22 cellular contexts compared by ENCODE assay signal in genomic region chr1:914253-914890, GRCh38. TPM values are rescaled to one million over a fixed set of nuclear protein-coding genes. Genes with fewer than 3 reads are reported as not detected.
DNase-seq lines count a peak whose midpoint lies in the region; ATAC-seq, FAIRE-seq and TF ChIP-seq lines count a peak whose summit lies in the region.
"Had no signal": no experiment of that assay in that cellular context is flagged by ENCODE, and none has a peak within 500 bp of the region (broad histone marks: within the 10 kb centered on the region; RNA-seq: fewer than 3 reads in every experiment).

No MANE protein-coding gene starts in this region.

- WGBS in right lobe of liver (ENCODE audit: insufficient coverage, low coverage, low lambda C conversion rate, missing lambda C conversion rate), result 87% methylated on average over 8 of the region's 18 CpGs
- WGBS in HepG2 (ENCODE audit: low lambda C conversion rate), result 52% methylated on average over 14 of the region's 18 CpGs

- H3K27me3 ChIP-seq in right lobe of liver, result no peaks in the 10 kb centered on the region
- H3K27me3 ChIP-seq in HepG2 (ENCODE audit: control insufficient read depth in 1 of 2, insufficient read depth in 2 of 2, low read length in 2 of 2), result peaks cover 35 to 86% of the 10 kb centered on the region in 2 experiments
- peaks cover 56% of the 10 kb centered on the region for H3K27me3 ChIP-seq in RWPE2 (ENCODE audit: insufficient read depth, poor library complexity, severe bottlenecking)
- peaks cover 75% of the 10 kb centered on the region for H3K27me3 ChIP-seq in upper lobe of right lung
- H3K27me3 ChIP-seq: thyroid gland had no signal

- no peaks in the 10 kb centered on the region for H4K20me1 ChIP-seq in HepG2 (ENCODE audit: insufficient read depth, low read length)

- TF ChIP-seq POLR2A in right lobe of liver (IDR thresholded peaks at IDR 0.05) (no peak), HepG2 (IDR thresholded peaks at IDR 0.05; ENCODE audit: insufficient read depth in 1 of 2, low read depth in 2 of 2, low read length in 2 of 2) (no peak)

- CTCF ChIA-PET in HepG2 (lab: Yijun Ruan, JAX; ENCODE audit: low intra/inter-chr PET ratio, low total read pairs), result no interaction called here

- intact Hi-C loops in right lobe of liver (cut with DNase I), result no loop called here
- intact Hi-C loops in HepG2 (cut with micrococcal nuclease; ENCODE audit: unreplicated experiment), result no loop called here
- intact Hi-C loops in kidney (cut with DNase I), result no loop called here
- intact Hi-C loops in upper lobe of right lung (cut with DNase I), result no loop called here

- no TSS peak for BruUV-seq in HepG2 (replicated peaks; lab: Mats Ljungman, UMichigan)

- TF ChIP-seq RAD21 in HepG2 (CRISPR knock-in tag; IDR thresholded peaks at IDR 0.05), result no peak

- ATAC-seq in right lobe of liver (no peak), HepG2 (no peak), RWPE2 (ENCODE audit: low read depth) (no peak), upper lobe of right lung (no peak)
- ATAC-seq: activated CD4-positive, alpha-beta T cell treated with anti-CD3 and anti-CD28 coated beads for 36 hours; activated naive CD8-positive, alpha-beta T cell treated with anti-CD3 and anti-CD28 coated beads, Interleukin-2, amount 50 U/mL, for 24 hours had no signal

- no peak overlapping the region for H2AFZ ChIP-seq in HepG2 (ENCODE audit: low read length)

- H3K9ac ChIP-seq in HepG2 (ENCODE audit: insufficient read depth, low read depth, low read length) (no peak overlapping the region), kidney (ENCODE audit: low read length in 2 of 2) (no peak overlapping the region)
- H3K9ac ChIP-seq: KMS-11 had no signal

- TF ChIP-seq CTCF in right lobe of liver (IDR thresholded peaks at IDR 0.05) (no peak), HepG2 (CRISPR knock-in tag; IDR thresholded peaks at IDR 0.05) (no peak), RWPE2 (IDR thresholded peaks at IDR 0.05; ENCODE audit: poor library complexity, severe bottlenecking) (no peak), kidney (IDR thresholded peaks at IDR 0.05; ENCODE audit: borderline replicate concordance, extremely low read depth, insufficient read depth) (no peak), upper lobe of right lung (IDR thresholded peaks at IDR 0.05) (no peak)

- H3K4me1 ChIP-seq in right lobe of liver (peaks cover 0 to 11% (median 0%) of the 10 kb centered on the region in 4 donors), HepG2 (ENCODE audit: insufficient read depth, low read length) (peaks cover 49% of the 10 kb centered on the region), RWPE2 (ENCODE audit: insufficient read depth, poor library complexity, severe bottlenecking) (no peaks in the 10 kb centered on the region), kidney (ENCODE audit: control insufficient read depth in 1 of 2, insufficient read depth in 1 of 2, low read depth in 1 of 2, low read length in 2 of 2) (peaks cover 4 to 42% of the 10 kb centered on the region in 2 donors), upper lobe of right lung (peaks cover 5% of the 10 kb centered on the region)

- no peak overlapping the region for H3K4me2 ChIP-seq in HepG2 (ENCODE audit: low read depth, low read length)
- H3K4me2 ChIP-seq: KMS-11 had no signal

- DNase-seq in right lobe of liver (peak in 2 of 3 donors; percentile 14 to 35), HepG2 (ENCODE audit: low spot score) (no peak), RWPE2 (ENCODE audit: low spot score) (peak; percentile 38), kidney (peak; percentile 61), upper lobe of right lung (peak; percentile 25), amniotic stem cell (lab: John Stamatoyannopoulos, UW) (no peak), mesenteric fat pad (ENCODE audit: low spot score) (no peak)
- DNase-seq: activated CD4-positive, alpha-beta T cell treated with anti-CD3 and anti-CD28 coated beads for 36 hours; activated naive CD8-positive, alpha-beta T cell treated with anti-CD3 and anti-CD28 coated beads, Interleukin-2, amount 50 U/mL, for 24 hours; C1 segment of cervical spinal cord; central memory CD4-positive, alpha-beta T cell; COR-L47; HCEC 1CT; MM.1S; NCI-H2029; NCI-H526; SHP77 treated with DMSO at 0.1 percent for 48 hours; stimulated activated CD4-positive, alpha-beta T cell treated with anti-CD3 and anti-CD28 coated beads, Interleukin-1b, Interleukin-23, amount 100 ng/mL, for 48 hours had no signal

- no peak for TF ChIP-seq EP300 in HepG2 (IDR thresholded peaks at IDR 0.05; ENCODE audit: low read depth in 2 of 2, low read length in 2 of 2)
- TF ChIP-seq EP300 in HepG2 (CRISPR knock-in tag; IDR thresholded peaks at IDR 0.05; ENCODE audit: borderline replicate concordance), result no peak

- in situ Hi-C loops in HepG2 (cut with HindIII; ENCODE audit: extremely low pct_ligation_motif_present, low pct_unique_long_range_greater_than_20kb), result no loop called here

- no peak for FAIRE-seq in HepG2 (lab: Jason Lieb, UNC)
- no peak for FAIRE-seq in kidney (lab: Jason Lieb, UNC)
- FAIRE-seq: GM12892 had no signal

- POLR2A ChIA-PET in HepG2 (lab: Yijun Ruan, JAX), result no interaction called here

- H3K27ac ChIP-seq in right lobe of liver, result no peak overlapping the region
- H3K27ac ChIP-seq in HepG2 (ENCODE audit: extremely low read length, insufficient read depth, low read length), result no peak overlapping the region
- no peak overlapping the region for H3K27ac ChIP-seq in RWPE2 (ENCODE audit: poor library complexity, severe bottlenecking)
- no peak overlapping the region for H3K27ac ChIP-seq in kidney (ENCODE audit: low read depth in 2 of 2, low read length in 2 of 2)
- H3K27ac ChIP-seq in upper lobe of right lung, result no peak overlapping the region
- H3K27ac ChIP-seq: KMS-11, skin epidermis, thyroid gland had no signal

- H3K4me3 ChIP-seq in right lobe of liver (no peak overlapping the region), HepG2 (replicated peaks in 1 of 3; ENCODE audit: insufficient read depth in 1 of 3, low read depth in 2 of 3, low read length in 3 of 3) (no peak overlapping the region), RWPE2 (ENCODE audit: severe bottlenecking) (no peak overlapping the region), kidney (ENCODE audit: low read length in 2 of 2) (no peak overlapping the region), upper lobe of right lung (no peak overlapping the region)
- H3K4me3 ChIP-seq: skin epidermis, thyroid gland had no signal

- H3K36me3 ChIP-seq in right lobe of liver, result no peaks in the 10 kb centered on the region
- no peaks in the 10 kb centered on the region for H3K36me3 ChIP-seq in HepG2 (replicated peaks in 1 of 2; ENCODE audit: control insufficient read depth in 1 of 2, insufficient read depth in 2 of 2, low read length in 2 of 2)
- H3K36me3 ChIP-seq in RWPE2 (ENCODE audit: low read depth), result no peaks in the 10 kb centered on the region
- no peaks in the 10 kb centered on the region for H3K36me3 ChIP-seq in kidney (ENCODE audit: control insufficient read depth in 1 of 2, insufficient read depth in 2 of 2, low read length in 2 of 2)
- no peaks in the 10 kb centered on the region for H3K36me3 ChIP-seq in upper lobe of right lung
- H3K36me3 ChIP-seq: thyroid gland had no signal

- no peaks in the 10 kb centered on the region for H3K79me2 ChIP-seq in HepG2 (ENCODE audit: insufficient read depth, low read length)

- H3K9me3 ChIP-seq in right lobe of liver (no peaks in the 10 kb centered on the region), HepG2 (ENCODE audit: low read length) (no peaks in the 10 kb centered on the region), RWPE2 (ENCODE audit: severe bottlenecking) (no peaks in the 10 kb centered on the region), kidney (ENCODE audit: control insufficient read depth in 1 of 2, low read length in 2 of 2) (no peaks in the 10 kb centered on the region), upper lobe of right lung (no peaks in the 10 kb centered on the region)
- H3K9me3 ChIP-seq: thyroid gland had no signal

RNA-seq across cellular contexts. Expression of gene SAMD11, which starts 9.4 kb away (rescaled TPM):
- total RNA-seq in right lobe of liver (1 to 10 TPM; 2.1 to 4.3 (median 3.7) TPM), HepG2 (2016; rRNA removed; fragmentation: Illumina TruSeq; extraction: Trizol) (0.11 TPM in 1 of 2 replicates, not detected in the other), kidney (21.4 TPM), upper lobe of right lung (6.0 TPM), mesenteric fat pad (2.8 TPM)
- not detected in 2 replicates for total RNA-seq in HepG2 (2016; cell fraction: cytosol; rRNA removed; fragmentation: Illumina TruSeq; extraction: Trizol; ENCODE audit: low read depth)
- total RNA-seq in HepG2 (2016; cell fraction: insoluble cytoplasmic fraction; rRNA removed; fragmentation: Illumina TruSeq; extraction: Trizol), result 0.13 TPM in 1 of 2 replicates, not detected in the other
- total RNA-seq in HepG2 (2016; cell fraction: membrane; rRNA removed; fragmentation: Illumina TruSeq; extraction: Trizol), result not detected in 2 replicates
- total RNA-seq in HepG2 (2016; cell fraction: nucleus; rRNA removed; fragmentation: Illumina TruSeq; extraction: Trizol), result not detected in 2 replicates
- polyA plus RNA-seq in HepG2 (2011; rRNA removed) (0.09 TPM in 1 of 2 replicates, not detected in the other), kidney (ENCODE audit: insufficient read depth, low read depth, low replicate concordance) (13.3 TPM)
- 0.09 and 0.24 TPM in 2 replicates for polyA plus RNA-seq in HepG2 (2011; cell fraction: cytosol; rRNA removed)
- 0.10 and 0.37 TPM in 2 replicates for polyA plus RNA-seq in HepG2 (2011; cell fraction: nucleus; rRNA removed)
- polyA plus RNA-seq in HepG2 (2012), result not detected in 2 replicates
- not detected in 2 replicates for polyA plus RNA-seq in HepG2 (2016; cell fraction: cytosol; fragmentation: Illumina TruSeq; extraction: Trizol; ENCODE audit: low read depth)
- polyA plus RNA-seq in HepG2 (2016; cell fraction: insoluble cytoplasmic fraction; fragmentation: Illumina TruSeq; extraction: Trizol; ENCODE audit: low read depth), result not detected in 2 replicates
- not detected in 2 replicates for polyA plus RNA-seq in HepG2 (2016; cell fraction: membrane; fragmentation: Illumina TruSeq; extraction: Trizol; ENCODE audit: low read depth)
- polyA plus RNA-seq in HepG2 (2016; cell fraction: nucleus; fragmentation: Illumina TruSeq; extraction: Trizol; ENCODE audit: insufficient read depth, low read depth), result not detected in 2 replicates
- polyA minus RNA-seq in HepG2 (2011; rRNA and poly(A)+ RNA removed; ENCODE audit: low replicate concordance), result 19.7 TPM in 1 of 2 replicates, not detected in the other
- 0.99 and 1.4 TPM in 2 replicates for polyA minus RNA-seq in HepG2 (2011; cell fraction: cytosol; rRNA and poly(A)+ RNA removed)
- polyA minus RNA-seq in HepG2 (2011; cell fraction: nucleus; rRNA and poly(A)+ RNA removed), result 1.2 TPM in 1 of 2 replicates, not detected in the other
- total RNA-seq: activated CD4-positive, alpha-beta T cell treated with anti-CD3 and anti-CD28 coated beads for 36 hours had no signal

RNA-seq across cellular contexts. Expression of gene NOC2L, which starts 44.7 kb away (rescaled TPM):
- total RNA-seq in right lobe of liver (10 to 100 TPM; 28.9 to 36.8 (median 30.2) TPM), HepG2 (2016; rRNA removed; fragmentation: Illumina TruSeq; extraction: Trizol) (91.6 and 103 TPM in 2 replicates), kidney (65.5 TPM), upper lobe of right lung (54.5 TPM), mesenteric fat pad (49.8 TPM)
- total RNA-seq in HepG2 (2016; cell fraction: cytosol; rRNA removed; fragmentation: Illumina TruSeq; extraction: Trizol; ENCODE audit: low read depth), result 14.1 and 16.1 TPM in 2 replicates
- 81.2 and 109 TPM in 2 replicates for total RNA-seq in HepG2 (2016; cell fraction: insoluble cytoplasmic fraction; rRNA removed; fragmentation: Illumina TruSeq; extraction: Trizol)
- total RNA-seq in HepG2 (2016; cell fraction: membrane; rRNA removed; fragmentation: Illumina TruSeq; extraction: Trizol), result 22.9 and 27.1 TPM in 2 replicates
- 53.2 and 63.8 TPM in 2 replicates for total RNA-seq in HepG2 (2016; cell fraction: nucleus; rRNA removed; fragmentation: Illumina TruSeq; extraction: Trizol)
- polyA plus RNA-seq in HepG2 (2011; rRNA removed) (32.0 and 40.5 TPM in 2 replicates), kidney (ENCODE audit: insufficient read depth, low read depth, low replicate concordance) (42.4 TPM)
- 33.6 and 44.6 TPM in 2 replicates for polyA plus RNA-seq in HepG2 (2011; cell fraction: cytosol; rRNA removed)
- polyA plus RNA-seq in HepG2 (2011; cell fraction: nucleus; rRNA removed), result 85.2 and 96.0 TPM in 2 replicates
- 41.8 and 44.3 TPM in 2 replicates for polyA plus RNA-seq in HepG2 (2012)
- polyA plus RNA-seq in HepG2 (2016; cell fraction: cytosol; fragmentation: Illumina TruSeq; extraction: Trizol; ENCODE audit: low read depth), result 5.1 and 6.4 TPM in 2 replicates
- polyA plus RNA-seq in HepG2 (2016; cell fraction: insoluble cytoplasmic fraction; fragmentation: Illumina TruSeq; extraction: Trizol; ENCODE audit: low read depth), result 69.1 and 81.1 TPM in 2 replicates
- 9.8 and 11.1 TPM in 2 replicates for polyA plus RNA-seq in HepG2 (2016; cell fraction: membrane; fragmentation: Illumina TruSeq; extraction: Trizol; ENCODE audit: low read depth)
- polyA plus RNA-seq in HepG2 (2016; cell fraction: nucleus; fragmentation: Illumina TruSeq; extraction: Trizol; ENCODE audit: insufficient read depth, low read depth), result 108 and 110 TPM in 2 replicates
- polyA minus RNA-seq in HepG2 (2011; rRNA and poly(A)+ RNA removed; ENCODE audit: low replicate concordance), result 118 and 166 TPM in 2 replicates
- polyA minus RNA-seq in HepG2 (2011; cell fraction: cytosol; rRNA and poly(A)+ RNA removed), result 43.1 and 44.0 TPM in 2 replicates
- 18.8 and 20.1 TPM in 2 replicates for polyA minus RNA-seq in HepG2 (2011; cell fraction: nucleus; rRNA and poly(A)+ RNA removed)

RNA-seq across cellular contexts. Expression of gene KLHL17, which starts 46.0 kb away (rescaled TPM):
- total RNA-seq in right lobe of liver (1 to 10 TPM; 1.9 to 6.7 (median 4.3) TPM), HepG2 (2016; rRNA removed; fragmentation: Illumina TruSeq; extraction: Trizol) (2.8 and 9.3 TPM in 2 replicates), kidney (11.5 TPM), upper lobe of right lung (17.0 TPM), mesenteric fat pad (8.8 TPM)
- 4.5 and 5.0 TPM in 2 replicates for total RNA-seq in HepG2 (2016; cell fraction: cytosol; rRNA removed; fragmentation: Illumina TruSeq; extraction: Trizol; ENCODE audit: low read depth)
- 2.4 and 10.3 TPM in 2 replicates for total RNA-seq in HepG2 (2016; cell fraction: insoluble cytoplasmic fraction; rRNA removed; fragmentation: Illumina TruSeq; extraction: Trizol)
- 2.6 and 2.8 TPM in 2 replicates for total RNA-seq in HepG2 (2016; cell fraction: membrane; rRNA removed; fragmentation: Illumina TruSeq; extraction: Trizol)
- 14.8 and 15.9 TPM in 2 replicates for total RNA-seq in HepG2 (2016; cell fraction: nucleus; rRNA removed; fragmentation: Illumina TruSeq; extraction: Trizol)
- polyA plus RNA-seq in HepG2 (2011; rRNA removed) (24.7 and 31.4 TPM in 2 replicates), kidney (ENCODE audit: insufficient read depth, low read depth, low replicate concordance) (6.9 TPM)
- 6.8 and 12.3 TPM in 2 replicates for polyA plus RNA-seq in HepG2 (2011; cell fraction: cytosol; rRNA removed)
- polyA plus RNA-seq in HepG2 (2011; cell fraction: nucleus; rRNA removed), result 590 and 778 TPM in 2 replicates
- polyA plus RNA-seq in HepG2 (2012), result 11.7 and 19.1 TPM in 2 replicates
- polyA plus RNA-seq in HepG2 (2016; cell fraction: cytosol; fragmentation: Illumina TruSeq; extraction: Trizol; ENCODE audit: low read depth), result 1.1 and 1.3 TPM in 2 replicates
- polyA plus RNA-seq in HepG2 (2016; cell fraction: insoluble cytoplasmic fraction; fragmentation: Illumina TruSeq; extraction: Trizol; ENCODE audit: low read depth), result 3.4 and 3.7 TPM in 2 replicates
- 1.9 and 2.4 TPM in 2 replicates for polyA plus RNA-seq in HepG2 (2016; cell fraction: membrane; fragmentation: Illumina TruSeq; extraction: Trizol; ENCODE audit: low read depth)
- 71.9 and 74.8 TPM in 2 replicates for polyA plus RNA-seq in HepG2 (2016; cell fraction: nucleus; fragmentation: Illumina TruSeq; extraction: Trizol; ENCODE audit: insufficient read depth, low read depth)
- polyA minus RNA-seq in HepG2 (2011; rRNA and poly(A)+ RNA removed; ENCODE audit: low replicate concordance), result 4.3 and 19.5 TPM in 2 replicates
- 4.6 and 4.9 TPM in 2 replicates for polyA minus RNA-seq in HepG2 (2011; cell fraction: cytosol; rRNA and poly(A)+ RNA removed)
- 24.9 and 31.0 TPM in 2 replicates for polyA minus RNA-seq in HepG2 (2011; cell fraction: nucleus; rRNA and poly(A)+ RNA removed)

RNA-seq across cellular contexts. Expression of gene PLEKHN1, which starts 51.9 kb away (rescaled TPM):
- total RNA-seq in right lobe of liver, result 1 to 10 TPM in 1 of 6 experiments, under 1 TPM in 4, not detected in 1; 0.11 to 2.4 (median 0.26) TPM
- 0.21 and 0.42 TPM in 2 replicates for total RNA-seq in HepG2 (2016; rRNA removed; fragmentation: Illumina TruSeq; extraction: Trizol)
- not detected in 2 replicates for total RNA-seq in HepG2 (2016; cell fraction: cytosol; rRNA removed; fragmentation: Illumina TruSeq; extraction: Trizol; ENCODE audit: low read depth)
- 0.31 and 0.48 TPM in 2 replicates for total RNA-seq in HepG2 (2016; cell fraction: insoluble cytoplasmic fraction; rRNA removed; fragmentation: Illumina TruSeq; extraction: Trizol)
- 0.15 and 0.17 TPM in 2 replicates for total RNA-seq in HepG2 (2016; cell fraction: membrane; rRNA removed; fragmentation: Illumina TruSeq; extraction: Trizol)
- 0.59 and 0.63 TPM in 2 replicates for total RNA-seq in HepG2 (2016; cell fraction: nucleus; rRNA removed; fragmentation: Illumina TruSeq; extraction: Trizol)
- polyA plus RNA-seq in HepG2 (2011; rRNA removed), result 0.58 and 0.59 TPM in 2 replicates
- polyA plus RNA-seq in HepG2 (2011; cell fraction: cytosol; rRNA removed), result 0.13 and 0.23 TPM in 2 replicates
- polyA plus RNA-seq in HepG2 (2011; cell fraction: nucleus; rRNA removed), result 13.2 and 15.5 TPM in 2 replicates
- 0.51 and 0.55 TPM in 2 replicates for polyA plus RNA-seq in HepG2 (2012)
- polyA plus RNA-seq in HepG2 (2016; cell fraction: cytosol; fragmentation: Illumina TruSeq; extraction: Trizol; ENCODE audit: low read depth), result 0.05 and 0.09 TPM in 2 replicates
- polyA plus RNA-seq in HepG2 (2016; cell fraction: insoluble cytoplasmic fraction; fragmentation: Illumina TruSeq; extraction: Trizol; ENCODE audit: low read depth), result 0.29 and 0.48 TPM in 2 replicates
- 0.13 and 0.29 TPM in 2 replicates for polyA plus RNA-seq in HepG2 (2016; cell fraction: membrane; fragmentation: Illumina TruSeq; extraction: Trizol; ENCODE audit: low read depth)
- 2.6 and 2.7 TPM in 2 replicates for polyA plus RNA-seq in HepG2 (2016; cell fraction: nucleus; fragmentation: Illumina TruSeq; extraction: Trizol; ENCODE audit: insufficient read depth, low read depth)
- 0.26 and 0.54 TPM in 2 replicates for polyA minus RNA-seq in HepG2 (2011; rRNA and poly(A)+ RNA removed; ENCODE audit: low replicate concordance)
- 0.53 TPM in 1 of 2 replicates, not detected in the other for polyA minus RNA-seq in HepG2 (2011; cell fraction: cytosol; rRNA and poly(A)+ RNA removed)
- 1.8 and 1.9 TPM in 2 replicates for polyA minus RNA-seq in HepG2 (2011; cell fraction: nucleus; rRNA and poly(A)+ RNA removed)
- total RNA-seq in kidney, result 14.3 TPM
- polyA plus RNA-seq in kidney (ENCODE audit: insufficient read depth, low read depth, low replicate concordance), result not detected
- 2.1 TPM for total RNA-seq in upper lobe of right lung
- total RNA-seq in mesenteric fat pad, result 0.39 TPM

Comparison
In these comparisons a context has a peak if more than half of its experiments do, and no peak if none do; other contexts are left out.
1. DNase-seq: peak in right lobe of liver (2 of 3), RWPE2 (single experiment), kidney (single experiment) and upper lobe of right lung (single experiment); none in HepG2 (single experiment), amniotic stem cell (single experiment) and mesenteric fat pad (single experiment).